In genomic region chr12:2961705-2962104, GRCh38 we compare ENCODE assay signal across 12 cellular contexts. TPM values are rescaled to one million over a fixed set of nuclear protein-coding genes. Genes with fewer than 3 reads are reported as not detected.
A peak's percentile ranks its signal among the peaks of the same experiment; 100 is the strongest.
DNase-seq lines count a peak whose midpoint lies in the region; FAIRE-seq and TF ChIP-seq lines count a peak whose summit lies in the region.
"Had no signal": no experiment of that assay in that cellular context is flagged by ENCODE, and none has a peak within 500 bp of the region (broad histone marks: within the 10 kb centered on the region; RNA-seq: fewer than 3 reads in every experiment).

No MANE protein-coding gene starts in this region.

- H4K20me1 ChIP-seq in astrocyte (ENCODE audit: insufficient read depth, low read length) (peaks cover 37% of the 10 kb centered on the region), smooth muscle cell (ENCODE audit: low read depth) (peaks cover 38% of the 10 kb centered on the region)

- peak overlapping the region; percentile 51 for H3K4me3 Mint-ChIP-seq in astrocyte (ENCODE audit: unreplicated experiment)

- H3K9ac ChIP-seq in astrocyte (ENCODE audit: low read length): peak overlapping the region; percentile 88
- peak overlapping the region; percentile 67; the same call in 1 of the 2 replicates for H3K9ac ChIP-seq in iPS-20b (ENCODE audit: low read depth, low read length)
- no peak overlapping the region for H3K9ac ChIP-seq in smooth muscle cell (ENCODE audit: low read depth)

- H2AFZ ChIP-seq in astrocyte (ENCODE audit: low read depth, low read length): no peak overlapping the region
- H2AFZ ChIP-seq in smooth muscle cell (ENCODE audit: low read depth): no peak overlapping the region

- DNase-seq in HFF-Myc (ENCODE audit: extremely low read depth, low read depth) (no peak), astrocyte (ENCODE audit: low read depth) (no peak), smooth muscle cell (lab: John Stamatoyannopoulos, UW; ENCODE audit: unreplicated experiment) (no peak), NCI-H2171 (lab: John Stamatoyannopoulos, UW) (no peak), NCI-H2171 treated with DMSO at 0.1 percent for 48 hours (lab: John Stamatoyannopoulos, UW) (no peak)
- DNase-seq in activated CD4-positive, CD25-positive, alpha-beta regulatory T cell (lab: John Stamatoyannopoulos, UW): no peak
- DNase-seq: CD4-positive, alpha-beta memory T cell; mucosa of descending colon; NCI-H1092 treated with DMSO at 0.1 percent for 48 hours; NCI-H226 had no signal

- H3K9me3 ChIP-seq in astrocyte (ENCODE audit: insufficient read depth, low read depth, low read length) (no peaks in the 10 kb centered on the region), iPS-20b (ENCODE audit: insufficient read depth, low read depth, low read length) (no peaks in the 10 kb centered on the region), smooth muscle cell (replicated peaks; ENCODE audit: low read depth) (no peaks in the 10 kb centered on the region)
- H3K9me3 ChIP-seq: mucosa of descending colon had no signal

- no peaks in the 10 kb centered on the region for H3K27me3 ChIP-seq in astrocyte (ENCODE audit: insufficient read depth, low read length)
- peaks cover 20% of the 10 kb centered on the region for H3K27me3 ChIP-seq in iPS-20b (ENCODE audit: insufficient read depth, low read length)
- no peaks in the 10 kb centered on the region for H3K27me3 ChIP-seq in smooth muscle cell (ENCODE audit: low read depth)

- TF ChIP-seq CTCF in HFF-Myc (IDR thresholded peaks at IDR 0.05; ENCODE audit: low read depth, low read length, missing control alignments): no peak
- TF ChIP-seq CTCF in astrocyte (IDR thresholded peaks at IDR 0.05; ENCODE audit: insufficient read depth, low read depth, low read length): no peak
- TF ChIP-seq CTCF in smooth muscle cell (IDR thresholded peaks at IDR 0.05; ENCODE audit: borderline replicate concordance, insufficient read depth, poor library complexity, severe bottlenecking): no peak

- H3K79me2 ChIP-seq in astrocyte (ENCODE audit: insufficient read depth, low read length) (peaks cover 63% of the 10 kb centered on the region), smooth muscle cell (ENCODE audit: low read depth) (peaks cover 17% of the 10 kb centered on the region)

- peaks cover 4% of the 10 kb centered on the region for H3K36me3 Mint-ChIP-seq in astrocyte (ENCODE audit: low read depth, unreplicated experiment)
- H3K36me3 Mint-ChIP-seq: CD4-positive, alpha-beta memory T cell had no signal

- H3K4me1 Mint-ChIP-seq in astrocyte (ENCODE audit: low read depth, unreplicated experiment): peaks cover 16% of the 10 kb centered on the region

- H3K4me3 ChIP-seq in HFF-Myc (replicated peaks; ENCODE audit: low read depth, low read length): peak overlapping the region; percentile 75
- H3K4me3 ChIP-seq in astrocyte (ENCODE audit: insufficient read depth, low read depth, low read length): peak overlapping the region; percentile 68
- H3K4me3 ChIP-seq in iPS-20b (ENCODE audit: low read length): peak overlapping the region; percentile 83
- peak overlapping the region; percentile 73 for H3K4me3 ChIP-seq in smooth muscle cell
- H3K4me3 ChIP-seq: mucosa of descending colon had no signal

- H3K4me1 ChIP-seq in astrocyte (ENCODE audit: insufficient read depth, low read length) (peaks cover 36% of the 10 kb centered on the region), iPS-20b (ENCODE audit: insufficient read depth, low read length) (peaks cover 29% of the 10 kb centered on the region), smooth muscle cell (ENCODE audit: low read depth) (peaks cover 37% of the 10 kb centered on the region)

- no peak overlapping the region for H3K27ac Mint-ChIP-seq in astrocyte (ENCODE audit: unreplicated experiment)
- H3K27ac Mint-ChIP-seq: CD4-positive, alpha-beta memory T cell had no signal

- H3F3A ChIP-seq in smooth muscle cell (ENCODE audit: low read depth): peaks cover 18% of the 10 kb centered on the region

- peak overlapping the region; percentile 87 for H3K4me2 ChIP-seq in astrocyte (ENCODE audit: low read length)
- peak overlapping the region; percentile 97 for H3K4me2 ChIP-seq in smooth muscle cell

- H3K27ac ChIP-seq in astrocyte (ENCODE audit: low read depth, low read length): no peak overlapping the region
- H3K27ac ChIP-seq in iPS-20b (ENCODE audit: low read length): no peak overlapping the region
- H3K27ac ChIP-seq in smooth muscle cell (ENCODE audit: low read depth): no peak overlapping the region

- H3K36me3 ChIP-seq in astrocyte (ENCODE audit: insufficient read depth, low read length) (no peaks in the 10 kb centered on the region), iPS-20b (ENCODE audit: insufficient read depth, low read depth, low read length) (0 out of 2 replicates have a peak, but pooled peaks cover 3% of the 10 kb centered on the region), smooth muscle cell (ENCODE audit: low read depth) (no peaks in the 10 kb centered on the region)

- H3K27me3 Mint-ChIP-seq in astrocyte (ENCODE audit: low read depth, unreplicated experiment): no peaks in the 10 kb centered on the region

- FAIRE-seq in astrocyte (lab: Jason Lieb, UNC): no peak
- FAIRE-seq: HTR-8/SVneo had no signal

- H3K9me3 Mint-ChIP-seq in astrocyte (ENCODE audit: unreplicated experiment): no peaks in the 10 kb centered on the region
- H3K9me3 Mint-ChIP-seq: CD4-positive, alpha-beta memory T cell had no signal

- 70% methylated on average over 5 of the region's 5 CpGs for WGBS in smooth muscle cell (ENCODE audit: low lambda C conversion rate)

RNA-seq across cellular contexts. Expression of gene TEAD4, which starts 2.5 kb away (rescaled TPM):
- total RNA-seq in astrocyte: 13.0 and 19.1 TPM in 2 replicates
- 12.0 and 14.3 TPM in 2 replicates for total RNA-seq in smooth muscle cell
- polyA plus RNA-seq in smooth muscle cell: 12.0 and 12.7 TPM in 2 replicates
- total RNA-seq: CD4-positive, alpha-beta memory T cell had no signal
- polyA plus RNA-seq: CD4-positive, alpha-beta memory T cell had no signal
